In the genomic region with DNA sequence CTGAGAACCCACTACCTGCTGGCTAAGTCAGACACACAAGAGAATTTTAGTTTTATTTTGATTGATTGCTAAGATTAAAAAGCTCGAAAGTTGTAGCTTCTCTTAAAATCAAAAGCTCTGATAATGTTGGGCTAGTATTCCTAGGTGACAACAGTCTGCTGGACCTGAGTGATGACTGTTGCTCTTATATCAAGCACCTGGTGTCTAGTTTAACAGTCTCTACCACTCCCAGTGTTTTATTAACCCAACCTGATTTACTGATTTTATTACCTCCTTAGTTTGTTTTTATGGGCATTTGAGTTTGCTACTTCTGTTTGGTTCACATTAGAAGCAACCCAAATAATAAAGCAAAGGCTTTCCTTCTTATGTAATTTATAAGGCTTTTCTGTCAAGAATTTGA, we compare ENCODE assay signal across 25 cellular contexts.
"Had no signal": no experiment of that assay in that cellular context is flagged by ENCODE, and none has a peak within 500 bp of the region (broad histone marks: within the 10 kb centered on the region; RNA-seq: fewer than 3 reads in every experiment).

No MANE protein-coding gene starts in this region.

- H3K27ac ChIP-seq: WERI-Rb-1 had no signal

- H3K4me3 ChIP-seq: MG63 had no signal

- H3K9me3 ChIP-seq: MG63 had no signal

- H3K27me3 ChIP-seq: MG63 had no signal

- ATAC-seq: activated CD8-positive, alpha-beta memory T cell treated with anti-CD3 and anti-CD28 coated beads, Interleukin-2, amount 10 ng/mL, durations not matched to agents 7 days and 5 days; activated naive CD8-positive, alpha-beta T cell treated with anti-CD3 and anti-CD28 coated beads, Interleukin-2, amount 50 U/mL, for 24 hours had no signal

- DNase-seq: activated CD4-positive, alpha-beta memory T cell treated with anti-CD3 and anti-CD28 coated beads, Interleukin-2, amount 10 ng/mL, durations not matched to agents 7 days and 5 days; activated CD4-positive, alpha-beta T cell treated with anti-CD3 and anti-CD28 coated beads for 1 hour; activated CD4-positive, alpha-beta T cell treated with anti-CD3 and anti-CD28 coated beads for 48 hours; activated CD4-positive, CD25-positive, alpha-beta regulatory T cell; activated CD8-positive, alpha-beta memory T cell treated with anti-CD3 and anti-CD28 coated beads for 24 hours; activated CD8-positive, alpha-beta memory T cell treated with anti-CD3 and anti-CD28 coated beads, Interleukin-2, amount 10 ng/mL, durations not matched to agents 7 days and 5 days; activated CD8-positive, alpha-beta memory T cell treated with anti-CD3 and anti-CD28 coated beads, Interleukin-2, amount 50 U/mL, for 48 hours; activated effector memory CD4-positive, alpha-beta T cell treated with Interleukin-2 at 50 U/mL for 16 hours; activated naive CD4-positive, alpha-beta T cell treated with anti-CD3 and anti-CD28 coated beads, Interleukin-2, amount 10 ng/mL, durations not matched to agents 7 days and 5 days; activated naive CD8-positive, alpha-beta T cell treated with anti-CD3 and anti-CD28 coated beads, Interleukin-2, amount 50 U/mL, for 24 hours; activated T-cell treated with anti-CD3 and anti-CD28 coated beads, Interleukin-2, amount 50 U/mL, for 48 hours; anterior cingulate cortex; caudate nucleus; cerebellar nuclear complex; MG63; NCI-H1048; NCI-H1105 treated with DMSO at 0.1 percent for 48 hours; NCI-H1436; NCI-H1694; NCI-H2029; NCI-H345; NCI-H524 treated with DMSO at 0.1 percent for 48 hours; Right ventricle myocardium superior; T1000; WERI-Rb-1 had no signal
